ENCODE assay signal across 8 cellular contexts in the genomic region with DNA sequence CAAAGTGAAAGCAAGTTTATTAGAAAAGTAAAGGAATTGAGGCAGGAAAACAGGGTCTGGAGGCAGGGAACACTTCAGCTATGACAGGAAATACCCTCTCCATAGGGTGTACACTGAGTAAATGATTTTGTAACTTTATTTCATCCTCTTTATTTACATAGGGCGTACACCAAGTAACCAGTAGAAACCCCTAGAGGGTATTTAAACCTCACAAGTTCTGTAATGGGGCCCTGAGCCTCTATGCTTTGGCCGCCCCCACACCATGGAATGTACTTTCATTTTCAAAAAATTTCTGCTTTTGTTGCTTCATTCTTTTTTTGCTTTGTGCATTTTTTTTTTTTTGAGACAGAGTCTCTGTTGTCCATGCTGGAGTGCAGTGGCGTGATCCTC. TPM values are rescaled to one million over a fixed set of nuclear protein-coding genes. Genes with fewer than 3 reads are reported as not detected.
DNase-seq lines count a peak whose midpoint lies in the region; ATAC-seq, FAIRE-seq and TF ChIP-seq lines count a peak whose summit lies in the region.

No MANE protein-coding gene starts in this region.

- H3K27ac Mint-ChIP-seq in CD4-positive, alpha-beta T cell = peak overlapping the region; percentile 92
- H3K27ac Mint-ChIP-seq in chondrocyte (ENCODE audit: unreplicated experiment) = peak overlapping the region; percentile 96
- no peak overlapping the region for H3K27ac Mint-ChIP-seq in neural crest cell (ENCODE audit: unreplicated experiment)

- CTCF ChIA-PET in CD4-positive, alpha-beta T cell (lab: Charles Lee) = no interaction called here

- POLR2A ChIA-PET in CD4-positive, alpha-beta T cell (lab: Charles Lee) = interaction anchor here (1.4 to 1.7 kb wide), 2 partner anchors 8 to 783 kb away, joined by 4 to 8 read pairs; partner anchors contain the start of gene EIF3B

- H3K4me3 ChIP-seq in MG63 = peak overlapping the region; percentile 98

- no peak for TF ChIP-seq CTCF in CD4-positive, alpha-beta T cell (IDR thresholded peaks at IDR 0.05)
- TF ChIP-seq CTCF in chondrocyte (IDR thresholded peaks at IDR 0.05) (no peak), neural crest cell (conservative IDR thresholded peaks at IDR 0.05) (no peak)

- H3K27me3 Mint-ChIP-seq in CD4-positive, alpha-beta T cell = no peaks in the 10 kb centered on the region
- H3K27me3 Mint-ChIP-seq in chondrocyte (ENCODE audit: low read depth) = no peaks in the 10 kb centered on the region
- no peaks in the 10 kb centered on the region for H3K27me3 Mint-ChIP-seq in neural crest cell (ENCODE audit: low read depth)

- peaks cover 23% of the 10 kb centered on the region for H3K4me1 Mint-ChIP-seq in CD4-positive, alpha-beta T cell (ENCODE audit: low read depth)
- peaks cover 50% of the 10 kb centered on the region for H3K4me1 Mint-ChIP-seq in chondrocyte (ENCODE audit: low read depth)
- peaks cover 30% of the 10 kb centered on the region for H3K4me1 Mint-ChIP-seq in neural crest cell

- H3K27ac ChIP-seq in CD4-positive, alpha-beta T cell (ENCODE audit: low read depth, low read length) = peak overlapping the region; percentile 1

- peak overlapping the region; percentile 91 for H3K4me3 Mint-ChIP-seq in CD4-positive, alpha-beta T cell
- H3K4me3 Mint-ChIP-seq in chondrocyte (ENCODE audit: unreplicated experiment) (peak overlapping the region; percentile 90), neural crest cell (peak overlapping the region; percentile 92)

- no peaks in the 10 kb centered on the region for H3K9me3 Mint-ChIP-seq in CD4-positive, alpha-beta T cell
- H3K9me3 Mint-ChIP-seq in chondrocyte (ENCODE audit: low read depth) = no peaks in the 10 kb centered on the region
- H3K9me3 Mint-ChIP-seq in neural crest cell = no peaks in the 10 kb centered on the region

- no peak for FAIRE-seq in RCC 7860 (lab: Jason Lieb, UNC)

- intact Hi-C loops in CD4-positive, alpha-beta T cell (cut with DNase I, micrococcal nuclease) = loop anchor here (5.0 kb wide), 4 partner anchors 39 to 1271 kb away; partner anchors contain the start of genes BRAT1 (in 1 of the 2), GNA12 (in 1 of the 2), IQCE (in 1 of the 2) and MAFK (in 1 of the 2)

- H3K36me3 ChIP-seq in MG63 = peaks cover 18% of the 10 kb centered on the region

- H3K27me3 ChIP-seq in CD4-positive, alpha-beta T cell (ENCODE audit: control insufficient read depth, insufficient read depth, low read length) = no peaks in the 10 kb centered on the region
- no peaks in the 10 kb centered on the region for H3K27me3 ChIP-seq in MG63

- H3K36me3 Mint-ChIP-seq in CD4-positive, alpha-beta T cell (ENCODE audit: low read depth) = peaks cover 17% of the 10 kb centered on the region
- H3K36me3 Mint-ChIP-seq in chondrocyte (ENCODE audit: low read depth) (peaks cover 8% of the 10 kb centered on the region), neural crest cell (ENCODE audit: low read depth) (peaks cover 3% of the 10 kb centered on the region)

- DNase-seq in CD4-positive, alpha-beta T cell = no peak
- peak; percentile 26 for DNase-seq in MG63
- no peak for DNase-seq in chondrocyte (ENCODE audit: low spot score)
- no peak for DNase-seq in neural crest cell (ENCODE audit: low read depth, low spot score)
- no peak for DNase-seq in KG1 (lab: John Stamatoyannopoulos, UW)
- no peak for DNase-seq in RCC 7860 (ENCODE audit: low spot score)
- DNase-seq in superior temporal gyrus (ENCODE audit: extremely low spot score) = no peak
- no peak for DNase-seq in NOMO-1 treated with dmso at 0.1 percent for 144 hours (lab: John Stamatoyannopoulos, UW; ENCODE audit: unreplicated experiment)

- ATAC-seq in CD4-positive, alpha-beta T cell (ENCODE audit: poor library complexity) = no peak

- H3K9me3 ChIP-seq in CD4-positive, alpha-beta T cell (ENCODE audit: control insufficient read depth, low read length) = no peaks in the 10 kb centered on the region
- H3K9me3 ChIP-seq in MG63 = no peaks in the 10 kb centered on the region

RNA-seq across cellular contexts. Expression of gene PSMG3, which starts 1.4 kb away (rescaled TPM):
- total RNA-seq in CD4-positive, alpha-beta T cell = 10 to 100 TPM; 13.3 to 13.8 TPM
- total RNA-seq in MG63 (2014; rRNA removed; shearing (Covaris generic); ENCODE audit: low replicate concordance) = 37.9 and 95.1 TPM in 2 replicates
- total RNA-seq in chondrocyte (29.9 to 31.9 TPM (median 31.7 TPM) in 3 replicates), neural crest cell (50.6 and 57.8 TPM in 2 replicates)

RNA-seq across cellular contexts. Expression of gene TMEM184A, which starts 15.3 kb away (rescaled TPM):
- under 1 TPM in 1 of 2 experiments, not detected in 1; 0.06 TPM for total RNA-seq in CD4-positive, alpha-beta T cell
- total RNA-seq in MG63 (2014; rRNA removed; shearing (Covaris generic); ENCODE audit: low replicate concordance) = not detected in 2 replicates
- total RNA-seq in chondrocyte (0.07 to 0.22 TPM (median 0.15 TPM) in 3 replicates), neural crest cell (not detected in 2 replicates)

RNA-seq across cellular contexts. Expression of gene MAFK, which starts 40.8 kb away (rescaled TPM):
- 10 to 100 TPM; 60.1 to 65.0 TPM for total RNA-seq in CD4-positive, alpha-beta T cell
- 18.7 and 25.3 TPM in 2 replicates for total RNA-seq in MG63 (2014; rRNA removed; shearing (Covaris generic); ENCODE audit: low replicate concordance)
- total RNA-seq in chondrocyte (21.4 to 36.1 TPM (median 35.9 TPM) in 3 replicates), neural crest cell (2.5 and 2.9 TPM in 2 replicates)
